18 cellular contexts compared by ENCODE assay signal in the genomic region with DNA sequence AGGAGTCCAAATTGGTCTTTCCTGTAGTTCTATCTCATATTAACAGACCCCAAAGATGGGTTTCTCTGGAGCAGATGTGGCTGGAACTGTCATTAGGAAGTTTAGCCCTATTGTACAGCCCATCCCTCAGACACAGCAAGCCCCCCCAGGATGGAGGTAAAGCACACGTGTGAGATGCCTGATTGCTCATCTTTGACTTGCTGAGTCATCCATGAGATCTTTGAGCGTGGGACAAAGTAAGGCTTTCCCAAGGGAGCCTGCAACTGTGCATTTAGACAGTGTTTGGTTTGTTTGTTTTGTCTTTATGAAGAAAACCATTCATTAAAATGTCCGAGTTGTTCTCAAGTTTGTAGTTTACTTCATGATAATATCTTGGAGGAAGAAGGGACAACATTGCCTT.
DNase-seq lines count a peak whose midpoint lies in the region; ATAC-seq, FAIRE-seq and TF ChIP-seq lines count a peak whose summit lies in the region.
"Had no signal": no experiment of that assay in that cellular context is flagged by ENCODE, and none has a peak within 500 bp of the region (broad histone marks: within the 10 kb centered on the region; RNA-seq: fewer than 3 reads in every experiment).

No MANE protein-coding gene starts in this region.

- ATAC-seq in HG02852 (IDR thresholded peaks at IDR 0.05; ENCODE audit: unreplicated experiment) (no peak), HG03521 (IDR thresholded peaks at IDR 0.05; ENCODE audit: unreplicated experiment) (no peak)
- ATAC-seq: HCT116 had no signal

- H3K9me3 ChIP-seq in astrocyte (ENCODE audit: insufficient read depth, low read depth, low read length) = no peaks in the 10 kb centered on the region
- H3K9me3 ChIP-seq: SJSA1 had no signal

- DNase-seq in A172 (ENCODE audit: low spot score) (peak; percentile 14), ELR (ENCODE audit: low read depth) (peak; percentile 10), astrocyte (ENCODE audit: low read depth) (peak; percentile 0), fibroblast of villous mesenchyme (ENCODE audit: low read depth) (peak; percentile 30), H54 (ENCODE audit: insufficient read length, low spot score) (no peak), OCI-M2 (lab: John Stamatoyannopoulos, UW; ENCODE audit: unreplicated experiment) (no peak)
- DNase-seq: Caco-2; DMS153; NCI-H1417 treated with DMSO at 0.1 percent for 48 hours; NCI-H1930; NCI-H446; NK-92 treated with Interleukin-12 subunit alpha and Interleukin-12 subunit beta, amount 100 ng/mL, for 24 hours; RPMI8226 had no signal

- H3K9ac ChIP-seq in astrocyte (ENCODE audit: low read length) = no peak overlapping the region

- TF ChIP-seq CTCF in astrocyte (IDR thresholded peaks at IDR 0.05; ENCODE audit: insufficient read depth, low read depth, low read length) (no peak), fibroblast of villous mesenchyme (IDR thresholded peaks at IDR 0.05; ENCODE audit: insufficient read depth, low read depth, low read length) (no peak)

- peaks cover 6% of the 10 kb centered on the region for H3K4me1 Mint-ChIP-seq in astrocyte (ENCODE audit: low read depth, unreplicated experiment)

- H3K36me3 ChIP-seq in astrocyte (ENCODE audit: insufficient read depth, low read length) = no peaks in the 10 kb centered on the region
- H3K36me3 ChIP-seq: SJSA1 had no signal

- no peaks in the 10 kb centered on the region for H3K79me2 ChIP-seq in astrocyte (ENCODE audit: insufficient read depth, low read length)

- no peaks in the 10 kb centered on the region for H3K36me3 Mint-ChIP-seq in astrocyte (ENCODE audit: low read depth, unreplicated experiment)

- TF ChIP-seq POLR2A in H54 (IDR thresholded peaks at IDR 0.05; ENCODE audit: low read depth, low read length) = no peak

- H3K4me2 ChIP-seq in astrocyte (ENCODE audit: low read length) = no peak overlapping the region

- H3K27ac ChIP-seq in astrocyte (ENCODE audit: low read depth, low read length) = no peak overlapping the region
- H3K27ac ChIP-seq: SJSA1 had no signal

- no peak overlapping the region for H3K27ac Mint-ChIP-seq in astrocyte (ENCODE audit: unreplicated experiment)

- peaks cover 4% of the 10 kb centered on the region for H3K27me3 Mint-ChIP-seq in astrocyte (ENCODE audit: low read depth, unreplicated experiment)

- H3K4me3 ChIP-seq in astrocyte (ENCODE audit: insufficient read depth, low read depth, low read length) (no peak overlapping the region), fibroblast of villous mesenchyme (ENCODE audit: low read depth, low read length) (no peak overlapping the region)
- H3K4me3 ChIP-seq: SJSA1 had no signal

- no peaks in the 10 kb centered on the region for H3K4me1 ChIP-seq in astrocyte (ENCODE audit: insufficient read depth, low read length)
- H3K4me1 ChIP-seq: Caco-2 had no signal

- no peak overlapping the region for H3K4me3 Mint-ChIP-seq in astrocyte (ENCODE audit: unreplicated experiment)

- FAIRE-seq in astrocyte (lab: Jason Lieb, UNC) (no peak), H54 (lab: Jason Lieb, UNC) (no peak)
- FAIRE-seq: G401.6 had no signal

- no peak overlapping the region for H2AFZ ChIP-seq in astrocyte (ENCODE audit: low read depth, low read length)

- H3K27me3 ChIP-seq in astrocyte (ENCODE audit: insufficient read depth, low read length) = peaks cover 3% of the 10 kb centered on the region
- H3K27me3 ChIP-seq: SJSA1 had no signal

- H3K9me3 Mint-ChIP-seq in astrocyte (ENCODE audit: unreplicated experiment) = no peaks in the 10 kb centered on the region

- H4K20me1 ChIP-seq in astrocyte (ENCODE audit: insufficient read depth, low read length) = no peaks in the 10 kb centered on the region

Comparison
In these comparisons a context has a peak if more than half of its experiments do, and no peak if none do; other contexts are left out.
1. DNase-seq: peak in A172 (single experiment), ELR (single experiment), astrocyte (single experiment) and fibroblast of villous mesenchyme (single experiment); none in H54 (single experiment) and OCI-M2 (single experiment).